Comparison of ENCODE assay signal across 8 cellular contexts in genomic region chr15:99732268-99732641, GRCh38. TPM values are rescaled to one million over a fixed set of nuclear protein-coding genes. Genes with fewer than 3 reads are reported as not detected.
DNase-seq lines count a peak whose midpoint lies in the region; ATAC-seq, FAIRE-seq and TF ChIP-seq lines count a peak whose summit lies in the region.

No MANE protein-coding gene starts in this region.

- WGBS in lung, 2 donors = 35 to 44% methylated on average over 8 of the region's 8 CpGs
- WGBS in urinary bladder = 16% methylated on average over 8 of the region's 8 CpGs

- H3K4me1 ChIP-seq in lung (ENCODE audit: control insufficient read depth in 2 of 2, insufficient read depth in 2 of 2, low read length in 2 of 2) (peaks cover 0 to 6% of the 10 kb centered on the region in 2 donors), urinary bladder (ENCODE audit: insufficient read depth) (no peaks in the 10 kb centered on the region)

- H3K9me3 ChIP-seq in lung (ENCODE audit: control insufficient read depth in 2 of 2, insufficient read depth in 1 of 2, low read length in 1 of 2) = no peaks in the 10 kb centered on the region

- no peak for ATAC-seq in lung (ENCODE audit: insufficient read depth, low FRiP score)
- ATAC-seq in HG02870 (IDR thresholded peaks at IDR 0.05; ENCODE audit: unreplicated experiment) = no peak

- H3K27me3 ChIP-seq in bronchial epithelial cell (ENCODE audit: control insufficient read depth, insufficient read depth, low read length) (no peaks in the 10 kb centered on the region), lung (ENCODE audit: control insufficient read depth, insufficient read depth) (no peaks in the 10 kb centered on the region)

- FAIRE-seq in bronchial epithelial cell (lab: Jason Lieb, UNC) = no peak

- H3K4me3 ChIP-seq in bronchial epithelial cell (ENCODE audit: low read depth, low read length) (peak overlapping the region; percentile 77), lung (peak overlapping the region; percentile 84), urinary bladder (ENCODE audit: low read depth, low read length) (peak overlapping the region; percentile 77)

- peak overlapping the region; percentile 55 for H3K27ac Mint-ChIP-seq in activated naive CD4-positive, alpha-beta T cell treated with anti-CD3 and anti-CD28 coated beads, Interleukin-2, amount 50 U/mL, for 24 hours

- H3K27me3 Mint-ChIP-seq in activated naive CD4-positive, alpha-beta T cell treated with anti-CD3 and anti-CD28 coated beads, Interleukin-2, amount 50 U/mL, for 24 hours = no peaks in the 10 kb centered on the region

- H3K4me1 Mint-ChIP-seq in activated naive CD4-positive, alpha-beta T cell treated with anti-CD3 and anti-CD28 coated beads, Interleukin-2, amount 50 U/mL, for 24 hours = peaks cover 30% of the 10 kb centered on the region

- peak overlapping the region; percentile 85 for H3K4me3 Mint-ChIP-seq in activated naive CD4-positive, alpha-beta T cell treated with anti-CD3 and anti-CD28 coated beads, Interleukin-2, amount 50 U/mL, for 24 hours

- H3K36me3 Mint-ChIP-seq in activated naive CD4-positive, alpha-beta T cell treated with anti-CD3 and anti-CD28 coated beads, Interleukin-2, amount 50 U/mL, for 24 hours = no peaks in the 10 kb centered on the region

- H3K36me3 ChIP-seq in bronchial epithelial cell (ENCODE audit: control insufficient read depth, insufficient read depth, low read length) (peaks cover 8% of the 10 kb centered on the region), lung (ENCODE audit: control insufficient read depth in 2 of 2, insufficient read depth in 2 of 2, low read length in 2 of 2) (peaks cover 0 to 10% of the 10 kb centered on the region in 2 donors), urinary bladder (ENCODE audit: insufficient read depth) (no peaks in the 10 kb centered on the region)

- H3K9me3 Mint-ChIP-seq in activated naive CD4-positive, alpha-beta T cell treated with anti-CD3 and anti-CD28 coated beads, Interleukin-2, amount 50 U/mL, for 24 hours = no peaks in the 10 kb centered on the region

- no peak for TF ChIP-seq CTCF in bronchial epithelial cell (IDR thresholded peaks at IDR 0.05; ENCODE audit: insufficient read depth, low read length, severe bottlenecking)
- no peak for TF ChIP-seq CTCF in lung (IDR thresholded peaks at IDR 0.05; ENCODE audit: control extremely low read depth, extremely low read depth)

- H3K27ac ChIP-seq in lung (ENCODE audit: low read depth in 1 of 2, low read length in 1 of 2) (peak overlapping the region in 1 of 2 donors; percentile 76), urinary bladder (ENCODE audit: low read depth) (no peak overlapping the region)

- DNase-seq in activated naive CD4-positive, alpha-beta T cell treated with Interleukin-2 at 50 U/mL for 16 hours = no peak
- DNase-seq in bronchial epithelial cell (ENCODE audit: low read depth) = no peak
- DNase-seq in lung (ENCODE audit: low spot score) = no peak
- DNase-seq in COR-L47 (lab: John Stamatoyannopoulos, UW) = no peak
- no peak for DNase-seq in iPS-NIHi7 (ENCODE audit: extremely low spot score)

RNA-seq across cellular contexts. Expression of gene LYSMD4, which starts 1.0 kb away (rescaled TPM):
- total RNA-seq in bronchial epithelial cell (13.2 and 14.1 TPM in 2 replicates), lung (10 to 100 TPM; 11.8 to 12.4 TPM), urinary bladder (19.1 TPM)
- polyA plus RNA-seq in lung (1 to 10 TPM; 3.7 to 7.2 TPM), urinary bladder (7.5 TPM)
